8 cellular contexts compared by ENCODE assay signal in genomic region chr10:50417486-50417905, GRCh38.
DNase-seq lines count a peak whose midpoint lies in the region; ATAC-seq and TF ChIP-seq lines count a peak whose summit lies in the region.

No MANE protein-coding gene starts in this region.

- H4K91ac ChIP-seq in trophoblast cell (ENCODE audit: low read depth, low read length): no peak overlapping the region

- no peaks in the 10 kb centered on the region for H3K36me3 ChIP-seq in trophoblast cell (ENCODE audit: control insufficient read depth in 1 of 2, insufficient read depth in 2 of 2, low read length in 2 of 2)

- H3K4me1 ChIP-seq in trophoblast cell (ENCODE audit: control insufficient read depth in 1 of 2, insufficient read depth in 2 of 2, low read length in 2 of 2): peaks cover 2 to 3% of the 10 kb centered on the region in 2 experiments

- H3K27ac ChIP-seq in trophoblast cell (ENCODE audit: low read depth, low read length): no peak overlapping the region

- H2AFZ ChIP-seq in trophoblast cell (ENCODE audit: insufficient read depth, low read length, poor library complexity): no peak overlapping the region

- WGBS in trophoblast cell (ENCODE audit: extremely low coverage, insufficient coverage, insufficient read length): no CpG with 5 or more reads among the region's 6 CpGs

- TF ChIP-seq CTCF in WI38 (IDR thresholded peaks at IDR 0.05; ENCODE audit: low read depth, low read length) (no peak), glutamatergic neuron (IDR thresholded peaks at IDR 0.05; ENCODE audit: partially characterized antibody, unreplicated experiment) (no peak)

- H3K79me1 ChIP-seq in trophoblast cell (ENCODE audit: low read length): peaks cover 3% of the 10 kb centered on the region

- H2BK5ac ChIP-seq in trophoblast cell (ENCODE audit: low read depth, low read length, poor library complexity): no peak overlapping the region

- H3K4me2 ChIP-seq in trophoblast cell (ENCODE audit: low read length): peak overlapping the region; percentile 86

- H3K18ac ChIP-seq in trophoblast cell (ENCODE audit: low read length): no peak overlapping the region

- no peaks in the 10 kb centered on the region for H3K36me3 Mint-ChIP-seq in glutamatergic neuron (ENCODE audit: unreplicated experiment)

- no peak overlapping the region for H4K8ac ChIP-seq in trophoblast cell (ENCODE audit: low read depth, low read length)

- no peaks in the 10 kb centered on the region for H3K9me3 Mint-ChIP-seq in glutamatergic neuron (ENCODE audit: unreplicated experiment)

- no peak overlapping the region for H2AK5ac ChIP-seq in trophoblast cell (ENCODE audit: low read length)

- no peak overlapping the region for H4K12ac ChIP-seq in trophoblast cell (ENCODE audit: low read depth, low read length)

- no peak overlapping the region for H3K23ac ChIP-seq in trophoblast cell (ENCODE audit: low read length)

- H3K4me1 Mint-ChIP-seq in glutamatergic neuron (ENCODE audit: low read depth, unreplicated experiment): peaks cover 5% of the 10 kb centered on the region

- peaks cover 4% of the 10 kb centered on the region for H3K79me2 ChIP-seq in trophoblast cell (ENCODE audit: control insufficient read depth, insufficient read depth, low read length, poor library complexity)

- no peak overlapping the region for H2BK120ac ChIP-seq in trophoblast cell (ENCODE audit: insufficient read depth, low read length, poor library complexity)

- no peak overlapping the region for H3K14ac ChIP-seq in trophoblast cell (ENCODE audit: low read length)

- no peak overlapping the region for H2BK12ac ChIP-seq in trophoblast cell (ENCODE audit: low read length)

- H3K27me3 Mint-ChIP-seq in glutamatergic neuron (ENCODE audit: unreplicated experiment): no peaks in the 10 kb centered on the region

- ATAC-seq in HG02852 (IDR thresholded peaks at IDR 0.05; ENCODE audit: unreplicated experiment) (peak; percentile 3), HG03520 (IDR thresholded peaks at IDR 0.05; ENCODE audit: unreplicated experiment) (no peak)

- H3K4me3 Mint-ChIP-seq in glutamatergic neuron (ENCODE audit: unreplicated experiment): peak overlapping the region; percentile 74

- no peak overlapping the region for H3K9ac ChIP-seq in trophoblast cell (ENCODE audit: low read length)

- H3K4ac ChIP-seq in trophoblast cell (ENCODE audit: low read depth, low read length): peak overlapping the region; percentile 24

- DNase-seq in DMS114 treated with DMSO at 0.1 percent for 48 hours (lab: John Stamatoyannopoulos, UW; ENCODE audit: unreplicated experiment) (peak; percentile 33), glutamatergic neuron (no peak), trophoblast cell (no peak), DMS53 (lab: John Stamatoyannopoulos, UW) (no peak), NCI-H82 (lab: John Stamatoyannopoulos, UW) (no peak)

- no peaks in the 10 kb centered on the region for H3K9me3 ChIP-seq in trophoblast cell (ENCODE audit: insufficient read depth, low read depth, low read length)

- H3K4me3 ChIP-seq in WI38 (ENCODE audit: low read depth, low read length) (peak overlapping the region; percentile 81), trophoblast cell (ENCODE audit: low read depth, low read length) (peak overlapping the region; percentile 75)

- no peak overlapping the region for H3K27ac Mint-ChIP-seq in glutamatergic neuron (ENCODE audit: unreplicated experiment)

- no peaks in the 10 kb centered on the region for H3K27me3 ChIP-seq in trophoblast cell (ENCODE audit: insufficient read depth, low read length)
